Comparison of ENCODE assay signal across 24 cellular contexts in the genomic region with DNA sequence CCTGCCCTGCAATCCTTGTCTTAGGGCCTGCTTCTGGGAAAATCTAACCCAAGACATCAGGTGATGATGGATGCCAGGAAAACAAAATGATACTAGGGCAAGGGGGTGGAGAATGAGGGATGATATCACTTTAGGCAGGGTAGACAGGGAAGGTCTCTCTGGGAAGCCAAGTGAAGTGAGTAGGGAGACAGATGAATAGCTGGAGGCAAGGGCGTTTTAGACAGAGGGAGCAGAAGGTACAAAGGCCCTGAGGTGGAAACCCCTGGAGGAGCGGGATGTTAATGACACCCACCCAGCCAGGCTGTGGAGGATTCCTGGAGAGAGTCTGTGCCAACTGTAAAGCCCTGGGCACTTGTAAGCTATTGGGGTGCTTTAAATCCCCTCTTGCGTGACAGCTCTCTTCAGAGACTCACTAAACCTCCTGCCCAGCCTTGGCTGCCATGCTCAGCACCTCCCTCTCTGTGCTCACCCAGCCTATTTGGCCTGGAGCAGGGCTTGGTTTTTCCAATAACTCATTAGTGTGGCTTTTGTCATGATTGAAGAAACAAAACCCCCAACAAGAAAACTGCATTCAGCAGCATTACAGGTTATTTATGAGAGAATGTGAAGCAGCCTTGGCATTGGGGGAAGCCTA.
"Had no signal": no experiment of that assay in that cellular context is flagged by ENCODE, and none has a peak within 500 bp of the region (broad histone marks: within the 10 kb centered on the region; RNA-seq: fewer than 3 reads in every experiment).

No MANE protein-coding gene starts in this region.

- H3K27me3 Mint-ChIP-seq: activated T-cell treated with anti-CD3 and anti-CD28 coated beads, Interleukin-2, amount 50 U/mL, for 24 hours had no signal

- DNase-seq: activated B cell treated with CpG ODN at 0.5 μM for 24 hours; activated CD4-positive, alpha-beta T cell treated with anti-CD3 and anti-CD28 coated beads for 36 hours; activated CD8-positive, alpha-beta memory T cell treated with anti-CD3 and anti-CD28 coated beads for 24 hours; activated CD8-positive, alpha-beta memory T cell treated with anti-CD3 and anti-CD28 coated beads, Interleukin-2, amount 50 U/mL, for 4 hours; activated gamma-delta T cell; activated naive CD4-positive, alpha-beta T cell treated with anti-CD3 and anti-CD28 coated beads, Interleukin-2, amount 10 ng/mL, durations not matched to agents 7 days and 5 days; activated T-cell treated with anti-CD3 and anti-CD28 coated beads, Interleukin-2, amount 50 U/mL, for 24 hours; amniotic stem cell; brain microvascular endothelial cell; effector memory CD8-positive, alpha-beta T cell; erythroblast; head of caudate nucleus; hippocampal formation; left colon; midbrain; naive thymus-derived CD4-positive, alpha-beta T cell; right cardiac atrium; stimulated activated CD4-positive, alpha-beta T cell treated with anti-CD3 and anti-CD28 coated beads, Interleukin-15, amount 100 ng/mL, for 24 hours; stimulated activated CD4-positive, alpha-beta T cell treated with anti-CD3 and anti-CD28 coated beads, Interleukin-2, amount 100 ng/mL, for 24 hours; transverse colon had no signal

- H3K36me3 Mint-ChIP-seq: activated naive CD4-positive, alpha-beta T cell treated with anti-CD3 and anti-CD28 coated beads, Interleukin-2, amount 10 ng/mL, durations not matched to agents 7 days and 5 days; naive thymus-derived CD4-positive, alpha-beta T cell; stimulated activated naive B cell treated with anti-CD40 and anti-IgM and Interleukin-4, amounts not matched to agents 10 μg/mL and 1 μg/mL and 100 μg/mL, for 72 hours had no signal

- H3K9me3 ChIP-seq: gastroesophageal sphincter, transverse colon had no signal

- H3K9me3 Mint-ChIP-seq: activated B cell treated with CpG ODN at 0.5 μM for 24 hours; activated naive CD4-positive, alpha-beta T cell treated with anti-CD3 and anti-CD28 coated beads, Interleukin-2, amount 10 ng/mL, durations not matched to agents 7 days and 5 days; activated T-cell treated with anti-CD3 and anti-CD28 coated beads, Interleukin-2, amount 50 U/mL, for 24 hours; effector memory CD8-positive, alpha-beta T cell; naive thymus-derived CD4-positive, alpha-beta T cell; stimulated activated naive B cell treated with anti-CD40 and anti-IgM and Interleukin-4, amounts not matched to agents 10 μg/mL and 1 μg/mL and 100 μg/mL, for 72 hours; T-helper 2 cell treated with Interferon-gamma antibody and Interleukin-4, amounts not matched to agents 5 μg/mL and 100 μg/mL, for 36 hours had no signal

- H3K4me3 Mint-ChIP-seq: activated B cell treated with CpG ODN at 0.5 μM for 24 hours; activated CD4-positive, alpha-beta T cell treated with anti-CD3 and anti-CD28 coated beads for 36 hours; activated naive CD4-positive, alpha-beta T cell treated with anti-CD3 and anti-CD28 coated beads, Interleukin-2, amount 10 ng/mL, durations not matched to agents 7 days and 5 days; activated T-cell treated with anti-CD3 and anti-CD28 coated beads, Interleukin-2, amount 50 U/mL, for 24 hours; effector memory CD8-positive, alpha-beta T cell; naive thymus-derived CD4-positive, alpha-beta T cell; stimulated activated naive B cell treated with anti-CD40 and anti-IgM and Interleukin-4, amounts not matched to agents 10 μg/mL and 1 μg/mL and 100 μg/mL, for 72 hours; T-helper 2 cell treated with Interferon-gamma antibody and Interleukin-4, amounts not matched to agents 5 μg/mL and 100 μg/mL, for 36 hours had no signal

- ATAC-seq: activated CD4-positive, alpha-beta T cell treated with anti-CD3 and anti-CD28 coated beads for 36 hours; effector memory CD8-positive, alpha-beta T cell; gastroesophageal sphincter; left colon; naive thymus-derived CD4-positive, alpha-beta T cell; right cardiac atrium had no signal

- H3K36me3 ChIP-seq: brain microvascular endothelial cell, gastroesophageal sphincter, transverse colon had no signal

- H3K27me3 ChIP-seq: brain microvascular endothelial cell, gastroesophageal sphincter, transverse colon had no signal

- H3K27ac Mint-ChIP-seq: activated B cell treated with CpG ODN at 0.5 μM for 24 hours; activated CD4-positive, alpha-beta T cell treated with anti-CD3 and anti-CD28 coated beads for 36 hours; activated naive CD4-positive, alpha-beta T cell treated with anti-CD3 and anti-CD28 coated beads, Interleukin-2, amount 10 ng/mL, durations not matched to agents 7 days and 5 days; activated T-cell treated with anti-CD3 and anti-CD28 coated beads, Interleukin-2, amount 50 U/mL, for 24 hours; effector memory CD8-positive, alpha-beta T cell; stimulated activated naive B cell treated with anti-CD40 and anti-IgM and Interleukin-4, amounts not matched to agents 10 μg/mL and 1 μg/mL and 100 μg/mL, for 72 hours; T-helper 2 cell treated with Interferon-gamma antibody and Interleukin-4, amounts not matched to agents 5 μg/mL and 100 μg/mL, for 36 hours had no signal

- H3K27ac ChIP-seq: brain microvascular endothelial cell, coronary artery, gastroesophageal sphincter, transverse colon had no signal

- H3K4me3 ChIP-seq: coronary artery, gastroesophageal sphincter, transverse colon had no signal
